ENCODE assay signal across 13 cellular contexts in the genomic region with DNA sequence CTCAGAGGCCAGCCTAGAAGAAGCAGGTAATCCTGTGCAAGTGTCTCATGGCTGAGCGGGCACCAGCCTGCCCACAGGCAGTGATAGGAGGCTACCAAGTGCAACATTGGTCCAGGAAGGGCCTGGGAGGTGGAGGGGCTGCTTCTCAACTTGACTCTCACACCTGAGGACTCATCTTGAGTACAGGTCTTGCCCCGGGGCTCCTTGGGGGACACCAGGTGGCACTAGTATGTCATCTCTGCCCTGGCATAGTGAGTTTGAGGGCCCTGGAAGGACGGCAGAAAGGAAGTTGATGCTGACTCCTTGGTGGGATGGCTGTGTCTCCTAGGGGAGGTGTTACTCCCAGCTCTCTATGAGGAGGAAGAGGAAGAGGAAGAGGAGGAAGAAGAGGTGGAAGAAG. TPM values are rescaled to one million over a fixed set of nuclear protein-coding genes. Genes with fewer than 3 reads are reported as not detected.
DNase-seq lines count a peak whose midpoint lies in the region; ATAC-seq and TF ChIP-seq lines count a peak whose summit lies in the region.
"Had no signal": no experiment of that assay in that cellular context is flagged by ENCODE, and none has a peak within 500 bp of the region (broad histone marks: within the 10 kb centered on the region; RNA-seq: fewer than 3 reads in every experiment).

No MANE protein-coding gene starts in this region.

- POLR2A ChIA-PET in activated naive CD8-positive, alpha-beta T cell treated with anti-CD3 and anti-CD28 coated beads, Interleukin-2, amount 10 ng/mL, durations not matched to agents 7 days and 5 days (lab: Charles Lee) = no interaction called here

- no peaks in the 10 kb centered on the region for H3K9me2 ChIP-seq in MM.1S (replicated peaks; ENCODE audit: insufficient read depth, low read length)

- no peak overlapping the region for H3K4me2 ChIP-seq in MM.1S (ENCODE audit: low read depth, low read length)

- no peaks in the 10 kb centered on the region for H3K36me3 ChIP-seq in MM.1S (replicated peaks; ENCODE audit: insufficient read depth, low read length)

- H3K4me1 ChIP-seq in MM.1S (ENCODE audit: low read length) = no peaks in the 10 kb centered on the region

- H3K27me3 ChIP-seq in MM.1S (replicated peaks; ENCODE audit: insufficient read depth, low read length) = peaks cover 17% of the 10 kb centered on the region

- H3K9ac ChIP-seq in MM.1S (ENCODE audit: low read length) = no peak overlapping the region

- H3K27me3 Mint-ChIP-seq in activated naive CD8-positive, alpha-beta T cell treated with anti-CD3 and anti-CD28 coated beads, Interleukin-2, amount 10 ng/mL, durations not matched to agents 7 days and 5 days = peaks cover 15% of the 10 kb centered on the region
- H3K27me3 Mint-ChIP-seq in activated naive CD8-positive, alpha-beta T cell treated with anti-CD3 and anti-CD28 coated beads for 36 hours = peaks cover 8% of the 10 kb centered on the region
- H3K27me3 Mint-ChIP-seq in stimulated activated naive CD8-positive, alpha-beta T cell treated with anti-CD3 and anti-CD28 coated beads, Interleukin-15, amount 100 ng/mL, for 72 hours = peaks cover 14% of the 10 kb centered on the region
- H3K27me3 Mint-ChIP-seq: CD8-positive, alpha-beta memory T cell had no signal

- H3K27ac Mint-ChIP-seq in activated naive CD8-positive, alpha-beta T cell treated with anti-CD3 and anti-CD28 coated beads, Interleukin-2, amount 10 ng/mL, durations not matched to agents 7 days and 5 days = no peak overlapping the region
- H3K27ac Mint-ChIP-seq in activated naive CD8-positive, alpha-beta T cell treated with anti-CD3 and anti-CD28 coated beads for 36 hours = no peak overlapping the region
- H3K27ac Mint-ChIP-seq in stimulated activated naive CD8-positive, alpha-beta T cell treated with anti-CD3 and anti-CD28 coated beads, Interleukin-15, amount 100 ng/mL, for 72 hours = peak overlapping the region in 1 of 2 donors; percentile 92

- H3K9me3 Mint-ChIP-seq in activated naive CD8-positive, alpha-beta T cell treated with anti-CD3 and anti-CD28 coated beads, Interleukin-2, amount 10 ng/mL, durations not matched to agents 7 days and 5 days = no peaks in the 10 kb centered on the region
- no peaks in the 10 kb centered on the region for H3K9me3 Mint-ChIP-seq in activated naive CD8-positive, alpha-beta T cell treated with anti-CD3 and anti-CD28 coated beads for 36 hours
- no peaks in the 10 kb centered on the region for H3K9me3 Mint-ChIP-seq in stimulated activated naive CD8-positive, alpha-beta T cell treated with anti-CD3 and anti-CD28 coated beads, Interleukin-15, amount 100 ng/mL, for 72 hours
- H3K9me3 Mint-ChIP-seq: CD8-positive, alpha-beta memory T cell had no signal

- peak; percentile 74 for TF ChIP-seq CTCF in MM.1S (IDR thresholded peaks at IDR 0.05; ENCODE audit: low read length)

- no peak overlapping the region for H3K27ac ChIP-seq in MM.1S (ENCODE audit: low read length)
- H3K27ac ChIP-seq: SK-N-MC had no signal

- no peak overlapping the region for H3K4me3 Mint-ChIP-seq in activated naive CD8-positive, alpha-beta T cell treated with anti-CD3 and anti-CD28 coated beads, Interleukin-2, amount 10 ng/mL, durations not matched to agents 7 days and 5 days
- H3K4me3 Mint-ChIP-seq in activated naive CD8-positive, alpha-beta T cell treated with anti-CD3 and anti-CD28 coated beads for 36 hours = no peak overlapping the region
- no peak overlapping the region for H3K4me3 Mint-ChIP-seq in stimulated activated naive CD8-positive, alpha-beta T cell treated with anti-CD3 and anti-CD28 coated beads, Interleukin-15, amount 100 ng/mL, for 72 hours

- ATAC-seq in activated naive CD8-positive, alpha-beta T cell treated with anti-CD3 and anti-CD28 coated beads, Interleukin-2, amount 10 ng/mL, durations not matched to agents 7 days and 5 days (ENCODE audit: low read depth) = no peak
- ATAC-seq in stimulated activated naive CD8-positive, alpha-beta T cell treated with anti-CD3 and anti-CD28 coated beads, Interleukin-15, amount 100 ng/mL, for 72 hours = no peak
- no peak for ATAC-seq in HG03565 (IDR thresholded peaks at IDR 0.05; ENCODE audit: unreplicated experiment)
- no peak for ATAC-seq in GM21367 (IDR thresholded peaks at IDR 0.05; ENCODE audit: unreplicated experiment)

- H3K9me3 ChIP-seq in MM.1S (replicated peaks; ENCODE audit: insufficient read depth, low read length) = no peaks in the 10 kb centered on the region

- H3K36me3 Mint-ChIP-seq in activated naive CD8-positive, alpha-beta T cell treated with anti-CD3 and anti-CD28 coated beads, Interleukin-2, amount 10 ng/mL, durations not matched to agents 7 days and 5 days = no peaks in the 10 kb centered on the region
- H3K36me3 Mint-ChIP-seq in activated naive CD8-positive, alpha-beta T cell treated with anti-CD3 and anti-CD28 coated beads for 36 hours = no peaks in the 10 kb centered on the region

- no peak overlapping the region for H3K4me3 ChIP-seq in MM.1S (ENCODE audit: low read length)
- H3K4me3 ChIP-seq: SK-N-MC had no signal

- H3K79me2 ChIP-seq in MM.1S (ENCODE audit: low read length) = no peaks in the 10 kb centered on the region

- H3F3A ChIP-seq in MM.1S (ENCODE audit: insufficient read depth, low read length) = no peaks in the 10 kb centered on the region

- peaks cover 7% of the 10 kb centered on the region for H3K4me1 Mint-ChIP-seq in activated naive CD8-positive, alpha-beta T cell treated with anti-CD3 and anti-CD28 coated beads, Interleukin-2, amount 10 ng/mL, durations not matched to agents 7 days and 5 days
- peaks cover 11% of the 10 kb centered on the region for H3K4me1 Mint-ChIP-seq in activated naive CD8-positive, alpha-beta T cell treated with anti-CD3 and anti-CD28 coated beads for 36 hours
- H3K4me1 Mint-ChIP-seq in stimulated activated naive CD8-positive, alpha-beta T cell treated with anti-CD3 and anti-CD28 coated beads, Interleukin-15, amount 100 ng/mL, for 72 hours = peaks cover 15% of the 10 kb centered on the region

- no peaks in the 10 kb centered on the region for H4K20me1 ChIP-seq in MM.1S (ENCODE audit: insufficient read depth, low read length)

- no peak overlapping the region for H2AFZ ChIP-seq in MM.1S (ENCODE audit: low read length)

- DNase-seq in activated naive CD8-positive, alpha-beta T cell treated with anti-CD3 and anti-CD28 coated beads, Interleukin-2, amount 10 ng/mL, durations not matched to agents 7 days and 5 days = peak; percentile 46
- no peak for DNase-seq in activated naive CD8-positive, alpha-beta T cell treated with anti-CD3 and anti-CD28 coated beads for 36 hours
- DNase-seq in MM.1S = peak; percentile 68
- DNase-seq in dermis blood vessel endothelial cell = peak; percentile 13
- DNase-seq in stimulated activated naive CD8-positive, alpha-beta T cell treated with anti-CD3 and anti-CD28 coated beads, Interleukin-15, amount 100 ng/mL, for 72 hours = peak; percentile 16 to 26
- no peak for DNase-seq in DMS79 treated with DMSO at 0.1 percent for 48 hours (lab: John Stamatoyannopoulos, UW)
- DNase-seq: aorta, NCI-H2171 had no signal

RNA-seq across cellular contexts. Expression of a gene that starts 2.3 kb away (rescaled TPM):
- 10 to 100 TPM; 13.8 to 14.5 TPM for total RNA-seq in activated naive CD8-positive, alpha-beta T cell treated with anti-CD3 and anti-CD28 coated beads, Interleukin-2, amount 10 ng/mL, durations not matched to agents 7 days and 5 days
- total RNA-seq in activated naive CD8-positive, alpha-beta T cell treated with anti-CD3 and anti-CD28 coated beads for 36 hours = 10 to 100 TPM; 10.8 to 11.0 TPM
- total RNA-seq in dermis blood vessel endothelial cell = 0.88 and 1.7 TPM in 2 replicates

RNA-seq across cellular contexts. Expression of a gene that starts 18.4 kb away (rescaled TPM):
- not detected for total RNA-seq in activated naive CD8-positive, alpha-beta T cell treated with anti-CD3 and anti-CD28 coated beads, Interleukin-2, amount 10 ng/mL, durations not matched to agents 7 days and 5 days
- not detected for total RNA-seq in activated naive CD8-positive, alpha-beta T cell treated with anti-CD3 and anti-CD28 coated beads for 36 hours
- total RNA-seq in dermis blood vessel endothelial cell = not detected in 2 replicates
- total RNA-seq: activated CD8-positive, alpha-beta memory T cell treated with anti-CD3 and anti-CD28 coated beads for 36 hours; aorta; CD8-positive, alpha-beta memory T cell had no signal

RNA-seq across cellular contexts. Expression of a gene that starts 36.2 kb away (rescaled TPM):
- not detected for total RNA-seq in activated naive CD8-positive, alpha-beta T cell treated with anti-CD3 and anti-CD28 coated beads, Interleukin-2, amount 10 ng/mL, durations not matched to agents 7 days and 5 days
- total RNA-seq in activated naive CD8-positive, alpha-beta T cell treated with anti-CD3 and anti-CD28 coated beads for 36 hours = under 1 TPM; 0.12 to 0.23 TPM
- total RNA-seq in dermis blood vessel endothelial cell = 117 and 331 TPM in 2 replicates
- total RNA-seq: CD8-positive, alpha-beta memory T cell had no signal

RNA-seq across cellular contexts. Expression of a gene that starts 54.9 kb away (rescaled TPM):
- 10 to 100 TPM; 26.0 to 30.2 TPM for total RNA-seq in activated naive CD8-positive, alpha-beta T cell treated with anti-CD3 and anti-CD28 coated beads, Interleukin-2, amount 10 ng/mL, durations not matched to agents 7 days and 5 days
- 10 to 100 TPM; 42.2 to 44.5 TPM for total RNA-seq in activated naive CD8-positive, alpha-beta T cell treated with anti-CD3 and anti-CD28 coated beads for 36 hours
- 421 and 506 TPM in 2 replicates for total RNA-seq in dermis blood vessel endothelial cell

Comparison
In these comparisons a context has a peak if more than half of its experiments do, and no peak if none do; other contexts are left out.
1. DNase-seq: peak in activated naive CD8-positive, alpha-beta T cell treated with anti-CD3 and anti-CD28 coated beads, Interleukin-2, amount 10 ng/mL, durations not matched to agents 7 days and 5 days (single experiment), MM.1S (single experiment), dermis blood vessel endothelial cell (single experiment) and stimulated activated naive CD8-positive, alpha-beta T cell treated with anti-CD3 and anti-CD28 coated beads, Interleukin-15, amount 100 ng/mL, for 72 hours (2 of 2); none in activated naive CD8-positive, alpha-beta T cell treated with anti-CD3 and anti-CD28 coated beads for 36 hours (single experiment) and DMS79 treated with DMSO at 0.1 percent for 48 hours (single experiment).
2. RNA of a gene that starts 36.2 kb away (total RNA-seq): 117 to 331 TPM in dermis blood vessel endothelial cell; 0.12 to 0.23 TPM in activated naive CD8-positive, alpha-beta T cell treated with anti-CD3 and anti-CD28 coated beads for 36 hours and not detected in activated naive CD8-positive, alpha-beta T cell treated with anti-CD3 and anti-CD28 coated beads, Interleukin-2, amount 10 ng/mL, durations not matched to agents 7 days and 5 days; every median in the first group is over 10 times any median in the second.